In the genomic region with DNA sequence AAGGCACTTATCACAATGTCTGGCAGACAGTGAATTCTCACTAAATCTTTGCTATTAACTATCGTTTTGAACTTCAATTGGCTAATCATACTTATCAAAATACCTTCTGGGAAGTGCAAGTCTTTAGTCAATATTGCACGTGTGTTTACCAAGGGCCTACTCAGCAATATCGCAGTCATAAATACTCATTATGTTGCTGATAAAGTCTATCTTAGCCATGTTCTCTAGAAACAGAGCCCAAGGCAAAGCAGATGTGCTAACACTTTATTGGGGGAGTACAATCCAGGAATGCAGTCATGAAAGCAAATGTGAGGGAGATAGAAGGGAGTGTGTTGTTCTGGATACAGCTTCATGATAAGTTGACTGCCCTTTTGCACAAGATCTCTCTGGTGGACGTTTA, we compare ENCODE assay signal across 2 cellular contexts.
A peak's percentile ranks its signal among the peaks of the same experiment; 100 is the strongest.
TF ChIP-seq lines count a peak whose summit lies in the region.

No MANE protein-coding gene starts in this region.

TF ChIP-seq in GM23338, 12 proteins besides CTCF, POLR2A, EP300 and RAD21 (continued from another document):
- TF ChIP-seq ZNF462 (CRISPR knock-in tag; IDR thresholded peaks at IDR 0.05) (no peak), ZNF114 (CRISPR knock-in tag; IDR thresholded peaks at IDR 0.05) (no peak), EZH2 (IDR thresholded peaks at IDR 0.05; ENCODE audit: low read depth, unreplicated experiment) (no peak)

TF ChIP-seq in SK-N-SH treated with all-trans-retinoic acid at 6 μM for 48 hours, 23 proteins besides CTCF, POLR2A, EP300 and RAD21 (continued from another document):
- TF ChIP-seq, protein P1, sequence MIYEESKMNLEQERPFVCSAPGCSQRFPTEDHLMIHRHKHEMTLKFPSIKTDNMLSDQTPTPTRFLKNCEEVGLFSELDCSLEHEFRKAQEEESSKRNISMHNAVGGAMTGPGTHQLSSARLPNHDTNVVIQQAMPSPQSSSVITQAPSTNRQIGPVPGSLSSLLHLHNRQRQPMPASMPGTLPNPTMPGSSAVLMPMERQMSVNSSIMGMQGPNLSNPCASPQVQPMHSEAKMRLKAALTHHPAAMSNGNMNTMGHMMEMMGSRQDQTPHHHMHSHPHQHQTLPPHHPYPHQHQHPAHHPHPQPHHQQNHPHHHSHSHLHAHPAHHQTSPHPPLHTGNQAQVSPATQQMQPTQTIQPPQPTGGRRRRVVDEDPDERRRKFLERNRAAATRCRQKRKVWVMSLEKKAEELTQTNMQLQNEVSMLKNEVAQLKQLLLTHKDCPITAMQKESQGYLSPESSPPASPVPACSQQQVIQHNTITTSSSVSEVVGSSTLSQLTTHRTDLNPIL (CRISPR knock-in tag; IDR thresholded peaks at IDR 0.05; ENCODE audit: low read depth), result no peak
- TF ChIP-seq ZC3H10 (CRISPR knock-in tag; IDR thresholded peaks at IDR 0.05), result no peak
- no peak for TF ChIP-seq ARNTL (CRISPR knock-in tag; IDR thresholded peaks at IDR 0.05; ENCODE audit: borderline replicate concordance, low read depth)
- TF ChIP-seq POU6F1 (CRISPR knock-in tag; IDR thresholded peaks at IDR 0.05; ENCODE audit: borderline replicate concordance, low read depth), result no peak
- TF ChIP-seq ZNF8 (CRISPR knock-in tag; IDR thresholded peaks at IDR 0.05), result no peak
- TF ChIP-seq ZFP30 (CRISPR knock-in tag; IDR thresholded peaks at IDR 0.05), result no peak
- TF ChIP-seq ZFP3 (CRISPR knock-in tag; IDR thresholded peaks at IDR 0.05), result no peak
- TF ChIP-seq CSRNP3 (CRISPR knock-in tag; IDR thresholded peaks at IDR 0.05), result 0 out of 2 replicates have a peak, but pooled peaks have one; percentile 33
- no peak for TF ChIP-seq RARB (CRISPR knock-in tag; IDR thresholded peaks at IDR 0.05)
- peak; percentile 38; the same call in 1 of the 2 replicates for TF ChIP-seq PPARA (CRISPR knock-in tag; IDR thresholded peaks at IDR 0.05; ENCODE audit: borderline replicate concordance)
- TF ChIP-seq ESRRG (CRISPR knock-in tag; IDR thresholded peaks at IDR 0.05), result peak; percentile 64; the same call in 1 of the 2 replicates
- peak; percentile 98 for TF ChIP-seq TCF4 (CRISPR knock-in tag; IDR thresholded peaks at IDR 0.05; ENCODE audit: borderline replicate concordance)
- TF ChIP-seq OSR1 (CRISPR knock-in tag; IDR thresholded peaks at IDR 0.05), result no peak
